ENCODE assay signal across 8 cellular contexts in genomic region chr4:74932832-74933561, GRCh38. TPM values are rescaled to one million over a fixed set of nuclear protein-coding genes. Genes with fewer than 3 reads are reported as not detected.
A peak's percentile ranks its signal among the peaks of the same experiment; 100 is the strongest.
DNase-seq lines count a peak whose midpoint lies in the region; ATAC-seq and TF ChIP-seq lines count a peak whose summit lies in the region.

PARM1 (plus strand) TSS chr4:74933116; CDS start chr4:74933328, 212 bp downstream.

- peaks cover 5% of the 10 kb centered on the region for H3K36me3 Mint-ChIP-seq in natural killer cell

- H3K4me3 ChIP-seq in BJ (ENCODE audit: low read depth, low read length) (peak within 1 kb of the TSS; percentile 38), tibial artery (peak within 1 kb of the TSS; percentile 60 to 78)

- H3K27ac Mint-ChIP-seq in natural killer cell, result no peak within 1 kb of the TSS

- peaks cover 0 to 31% (median 6%) of the 10 kb centered on the region in 4 donors for H3K4me1 ChIP-seq in tibial artery

- DNase-seq in BJ (ENCODE audit: low read depth) (peak; percentile 2), NCI-H2196 (lab: John Stamatoyannopoulos, UW; ENCODE audit: unreplicated experiment) (peak; percentile 70), fibroblast of the conjunctiva (ENCODE audit: low read depth) (peak; percentile 53), natural killer cell (no peak), tibial artery (peak; percentile 90 to 97)
- peak; percentile 84 for DNase-seq in activated CD8-positive, alpha-beta memory T cell treated with anti-CD3 and anti-CD28 coated beads, Interleukin-2, amount 50 U/mL, for 48 hours

- H3K27me3 Mint-ChIP-seq in natural killer cell (ENCODE audit: low read depth in 2 of 2), result peaks cover 43 to 44% of the 10 kb centered on the region in 2 donors

- ATAC-seq in GM18868 (IDR thresholded peaks at IDR 0.05; ENCODE audit: unreplicated experiment) (peak; percentile 71), HG03064 (IDR thresholded peaks at IDR 0.05; ENCODE audit: low read depth, unreplicated experiment) (peak; percentile 73), natural killer cell (peak; percentile 18 to 62 (median 53))

- H3K36me3 ChIP-seq in BJ (ENCODE audit: control insufficient read depth, insufficient read depth, low read length), result no peaks in the 10 kb centered on the region
- H3K36me3 ChIP-seq in tibial artery, result no peaks in the 10 kb centered on the region

- H3K9me3 ChIP-seq in tibial artery, result no peaks in the 10 kb centered on the region

- H3K27me3 ChIP-seq in BJ (ENCODE audit: control insufficient read depth, insufficient read depth, low read length), result peaks cover 25% of the 10 kb centered on the region
- no peaks in the 10 kb centered on the region for H3K27me3 ChIP-seq in tibial artery

- CTCF ChIA-PET in BJ (lab: Yijun Ruan, JAX), result interaction anchor here (0.6 to 2.0 kb wide), 2 partner anchors 11 to 976 kb away, joined by 3 to 7 read pairs; no protein-coding TSS in a partner anchor

- no peaks in the 10 kb centered on the region for H3K4me1 Mint-ChIP-seq in natural killer cell

- H3K4me3 Mint-ChIP-seq in natural killer cell, result peak within 1 kb of the TSS; percentile 40

- peaks cover 0 to 2% of the 10 kb centered on the region in 2 donors for H3K9me3 Mint-ChIP-seq in natural killer cell

- H3K27ac ChIP-seq in tibial artery, result peak within 1 kb of the TSS; percentile 84 to 91

- TF ChIP-seq CTCF in BJ (IDR thresholded peaks at IDR 0.05; ENCODE audit: insufficient read depth, low read depth, low read length), result peak; percentile 69
- no peak for TF ChIP-seq CTCF in natural killer cell (IDR thresholded peaks at IDR 0.05)
- TF ChIP-seq CTCF in tibial artery (IDR thresholded peaks at IDR 0.05), result peak; percentile 75 to 87

- intact Hi-C loops in natural killer cell (cut with micrococcal nuclease) (no loop called here), tibial artery (cut with DNase I; ENCODE audit: low total_unique reads) (loop anchor here (2.0 to 5.0 kb wide), 2 partner anchors 186 to 559 kb away; no protein-coding TSS in a partner anchor)

- POLR2A ChIA-PET in BJ (lab: Charles Lee), result no interaction called here

RNA-seq across cellular contexts. Expression of gene PARM1, which starts in this region (rescaled TPM):
- polyA plus RNA-seq in BJ (2011; rRNA removed), result 0.01 and 0.02 TPM in 2 replicates
- polyA minus RNA-seq in BJ (2011; rRNA and poly(A)+ RNA removed), result 0.09 TPM in 1 of 2 replicates, not detected in the other
- 1 to 10 TPM in 1 of 3 donors, under 1 TPM in 2; 0.14 to 1.4 (median 0.24) TPM for total RNA-seq in natural killer cell

Comparison
In these comparisons a context has a peak if more than half of its experiments do, and no peak if none do; other contexts are left out.
1. Peak in DNase-seq and H3K4me3 ChIP-seq in BJ; RNA of the gene not detected or under 1 TPM.